9 cellular contexts compared by ENCODE assay signal in genomic region chr21:44299085-44299457, GRCh38. TPM values are rescaled to one million over a fixed set of nuclear protein-coding genes. Genes with fewer than 3 reads are reported as not detected.
DNase-seq lines count a peak whose midpoint lies in the region; ATAC-seq and TF ChIP-seq lines count a peak whose summit lies in the region.
"Had no signal": no experiment of that assay in that cellular context is flagged by ENCODE, and none has a peak within 500 bp of the region (broad histone marks: within the 10 kb centered on the region; RNA-seq: fewer than 3 reads in every experiment).

No MANE protein-coding gene starts in this region.

- H3K4me3 Mint-ChIP-seq in activated CD4-positive, alpha-beta T cell treated with anti-CD3 and anti-CD28 coated beads, Interleukin-2, amount 10 ng/mL, durations not matched to agents 7 days and 5 days = peak overlapping the region; percentile 87
- peak overlapping the region; percentile 80 for H3K4me3 Mint-ChIP-seq in WTC11
- peak overlapping the region; percentile 81 for H3K4me3 Mint-ChIP-seq in glutamatergic neuron (ENCODE audit: unreplicated experiment)
- H3K4me3 Mint-ChIP-seq in stimulated activated memory B cell treated with anti-CD40 and anti-IgM and Interleukin-4, amounts not matched to agents 10 μg/mL and 1 μg/mL and 100 μg/mL, for 72 hours = peak overlapping the region; percentile 83

- H3K27ac Mint-ChIP-seq in activated CD4-positive, alpha-beta T cell treated with anti-CD3 and anti-CD28 coated beads, Interleukin-2, amount 10 ng/mL, durations not matched to agents 7 days and 5 days = peak overlapping the region; percentile 96
- peak overlapping the region; percentile 70 for H3K27ac Mint-ChIP-seq in WTC11
- peak overlapping the region; percentile 59 for H3K27ac Mint-ChIP-seq in glutamatergic neuron (ENCODE audit: unreplicated experiment)
- H3K27ac Mint-ChIP-seq in stimulated activated memory B cell treated with anti-CD40 and anti-IgM and Interleukin-4, amounts not matched to agents 10 μg/mL and 1 μg/mL and 100 μg/mL, for 72 hours = peak overlapping the region; percentile 90

- DNase-seq in activated CD4-positive, alpha-beta T cell treated with anti-CD3 and anti-CD28 coated beads, Interleukin-2, amount 10 ng/mL, durations not matched to agents 7 days and 5 days = no peak
- DNase-seq in activated CD4-positive, alpha-beta T cell treated with anti-CD3 and anti-CD28 coated beads, Interleukin-2, amount 50 U/mL, for 1 hour = no peak
- DNase-seq in WTC11 (ENCODE audit: low spot score) = no peak
- no peak for DNase-seq in glutamatergic neuron
- DNase-seq in stimulated activated naive CD4-positive, alpha-beta T cell treated with Interleukin-2 at 50 U/mL for 16 hours (lab: John Stamatoyannopoulos, UW) = no peak
- no peak for DNase-seq in SKM-1 (lab: John Stamatoyannopoulos, UW; ENCODE audit: unreplicated experiment)
- no peak for DNase-seq in GM10248 (ENCODE audit: extremely low spot score)

- TF ChIP-seq CTCF in WTC11 (IDR thresholded peaks at IDR 0.05) (no peak), glutamatergic neuron (IDR thresholded peaks at IDR 0.05; ENCODE audit: partially characterized antibody, unreplicated experiment) (no peak), GM10248 (IDR thresholded peaks at IDR 0.05; ENCODE audit: control extremely low read depth, extremely low read depth, low read depth, missing control alignments) (no peak)

- H3K36me3 Mint-ChIP-seq in activated CD4-positive, alpha-beta T cell treated with anti-CD3 and anti-CD28 coated beads, Interleukin-2, amount 10 ng/mL, durations not matched to agents 7 days and 5 days (ENCODE audit: low read depth) = peaks cover 5% of the 10 kb centered on the region
- no peaks in the 10 kb centered on the region for H3K36me3 Mint-ChIP-seq in WTC11
- H3K36me3 Mint-ChIP-seq in glutamatergic neuron (ENCODE audit: unreplicated experiment) = no peaks in the 10 kb centered on the region
- H3K36me3 Mint-ChIP-seq in stimulated activated memory B cell treated with anti-CD40 and anti-IgM and Interleukin-4, amounts not matched to agents 10 μg/mL and 1 μg/mL and 100 μg/mL, for 72 hours = no peaks in the 10 kb centered on the region

- no peaks in the 10 kb centered on the region for H3K9me3 Mint-ChIP-seq in activated CD4-positive, alpha-beta T cell treated with anti-CD3 and anti-CD28 coated beads, Interleukin-2, amount 10 ng/mL, durations not matched to agents 7 days and 5 days
- no peaks in the 10 kb centered on the region for H3K9me3 Mint-ChIP-seq in WTC11
- no peaks in the 10 kb centered on the region for H3K9me3 Mint-ChIP-seq in glutamatergic neuron (ENCODE audit: unreplicated experiment)
- no peaks in the 10 kb centered on the region for H3K9me3 Mint-ChIP-seq in stimulated activated memory B cell treated with anti-CD40 and anti-IgM and Interleukin-4, amounts not matched to agents 10 μg/mL and 1 μg/mL and 100 μg/mL, for 72 hours

- CTCF ChIA-PET in activated CD4-positive, alpha-beta T cell treated with anti-CD3 and anti-CD28 coated beads, Interleukin-2, amount 10 ng/mL, durations not matched to agents 7 days and 5 days (lab: Charles Lee) = interaction anchor here (0.6 to 0.7 kb wide), 2 partner anchors 132 to 284 kb away, joined by 3 read pairs; no protein-coding TSS in a partner anchor
- CTCF ChIA-PET in WTC11 (lab: Charles Lee) (interaction anchor here (0.5 to 2.7 kb wide), 4 partner anchors 12 to 457 kb away, joined by 3 to 22 read pairs (median 4); no protein-coding TSS in a partner anchor), GM10248 (lab: Yijun Ruan, JAX) (interaction anchor here (0.9 to 2.1 kb wide), 2 partner anchors 10 to 30 kb away, joined by 3 to 19 read pairs; no protein-coding TSS in a partner anchor)

- ATAC-seq in WTC11 = no peak
- peak; percentile 1 for ATAC-seq in stimulated activated memory B cell treated with anti-CD40 and anti-IgM and Interleukin-4, amounts not matched to agents 10 μg/mL and 1 μg/mL and 100 μg/mL, for 72 hours

- no peaks in the 10 kb centered on the region for H3K27me3 Mint-ChIP-seq in activated CD4-positive, alpha-beta T cell treated with anti-CD3 and anti-CD28 coated beads, Interleukin-2, amount 10 ng/mL, durations not matched to agents 7 days and 5 days
- H3K27me3 Mint-ChIP-seq in WTC11 (ENCODE audit: low read depth) (peaks cover 11% of the 10 kb centered on the region), glutamatergic neuron (ENCODE audit: unreplicated experiment) (peaks cover 10% of the 10 kb centered on the region)
- H3K27me3 Mint-ChIP-seq in stimulated activated memory B cell treated with anti-CD40 and anti-IgM and Interleukin-4, amounts not matched to agents 10 μg/mL and 1 μg/mL and 100 μg/mL, for 72 hours = no peaks in the 10 kb centered on the region

- H3K4me1 Mint-ChIP-seq in activated CD4-positive, alpha-beta T cell treated with anti-CD3 and anti-CD28 coated beads, Interleukin-2, amount 10 ng/mL, durations not matched to agents 7 days and 5 days = peaks cover 64% of the 10 kb centered on the region
- H3K4me1 Mint-ChIP-seq in WTC11 = peaks cover 28% of the 10 kb centered on the region
- peaks cover 2% of the 10 kb centered on the region for H3K4me1 Mint-ChIP-seq in glutamatergic neuron (ENCODE audit: low read depth, unreplicated experiment)
- peaks cover 78% of the 10 kb centered on the region for H3K4me1 Mint-ChIP-seq in stimulated activated memory B cell treated with anti-CD40 and anti-IgM and Interleukin-4, amounts not matched to agents 10 μg/mL and 1 μg/mL and 100 μg/mL, for 72 hours

- POLR2A ChIA-PET in activated CD4-positive, alpha-beta T cell treated with anti-CD3 and anti-CD28 coated beads, Interleukin-2, amount 10 ng/mL, durations not matched to agents 7 days and 5 days (lab: Charles Lee) = no interaction called here
- POLR2A ChIA-PET in WTC11 (lab: Charles Lee) = no interaction called here
- POLR2A ChIA-PET in GM10248 (lab: Yijun Ruan, JAX) = no interaction called here

TF ChIP-seq in WTC11, 78 proteins besides CTCF, POLR2A, EP300 and RAD21 (continues in another document):
- no peak for TF ChIP-seq CDX4 (CRISPR knock-in tag; IDR thresholded peaks at IDR 0.05; ENCODE audit: borderline replicate concordance)
- TF ChIP-seq IRF2 (CRISPR knock-in tag; IDR thresholded peaks at IDR 0.05; ENCODE audit: borderline replicate concordance, low read depth) = no peak
- TF ChIP-seq SMAD3 (CRISPR knock-in tag; IDR thresholded peaks at IDR 0.05; ENCODE audit: borderline replicate concordance) = no peak
- no peak for TF ChIP-seq ZNF219 (CRISPR knock-in tag; IDR thresholded peaks at IDR 0.05; ENCODE audit: borderline replicate concordance)
- no peak for TF ChIP-seq NR1H2 (CRISPR knock-in tag; IDR thresholded peaks at IDR 0.05)
- no peak for TF ChIP-seq ZMAT4 (CRISPR knock-in tag; IDR thresholded peaks at IDR 0.05)
- no peak for TF ChIP-seq FOXP1 (CRISPR knock-in tag; IDR thresholded peaks at IDR 0.05; ENCODE audit: borderline replicate concordance)
- TF ChIP-seq ATF6 (CRISPR knock-in tag; IDR thresholded peaks at IDR 0.05) = no peak

RNA-seq across cellular contexts. Expression of gene PFKL, which starts 0.8 kb away (rescaled TPM):
- 100 to 1,000 TPM; 190 to 210 TPM for total RNA-seq in activated CD4-positive, alpha-beta T cell treated with anti-CD3 and anti-CD28 coated beads, Interleukin-2, amount 10 ng/mL, durations not matched to agents 7 days and 5 days
- total RNA-seq in WTC11 (2021) (134 to 151 TPM (median 143 TPM) in 3 replicates), glutamatergic neuron (ENCODE audit: unreplicated experiment) (48.6 TPM)

RNA-seq across cellular contexts. Expression of gene AIRE, which starts 13.4 kb away (rescaled TPM):
- total RNA-seq in activated CD4-positive, alpha-beta T cell treated with anti-CD3 and anti-CD28 coated beads, Interleukin-2, amount 10 ng/mL, durations not matched to agents 7 days and 5 days = under 1 TPM; 0.27 to 0.30 TPM
- total RNA-seq in WTC11 (2021) (0.05 to 0.09 TPM in 2 of 3 replicates, not detected in the other), glutamatergic neuron (ENCODE audit: unreplicated experiment) (not detected)
- total RNA-seq: glomerular endothelial cell had no signal

RNA-seq across cellular contexts. Expression of gene DNMT3L, which starts 37.4 kb away (rescaled TPM):
- not detected for total RNA-seq in activated CD4-positive, alpha-beta T cell treated with anti-CD3 and anti-CD28 coated beads, Interleukin-2, amount 10 ng/mL, durations not matched to agents 7 days and 5 days
- total RNA-seq in WTC11 (2021) (not detected in 3 replicates), glutamatergic neuron (ENCODE audit: unreplicated experiment) (not detected)
- total RNA-seq: glomerular endothelial cell had no signal

RNA-seq across cellular contexts. Expression of gene CFAP410, which starts 40.1 kb away (rescaled TPM):
- 10 to 100 TPM; 11.6 to 16.0 TPM for total RNA-seq in activated CD4-positive, alpha-beta T cell treated with anti-CD3 and anti-CD28 coated beads, Interleukin-2, amount 10 ng/mL, durations not matched to agents 7 days and 5 days
- total RNA-seq in WTC11 (2021) (14.0 to 19.3 TPM (median 15.8 TPM) in 3 replicates), glutamatergic neuron (ENCODE audit: unreplicated experiment) (20.6 TPM)

RNA-seq across cellular contexts. Expression of gene TRPM2, which starts 54.4 kb away (rescaled TPM):
- 10 to 100 TPM; 13.9 to 15.2 TPM for total RNA-seq in activated CD4-positive, alpha-beta T cell treated with anti-CD3 and anti-CD28 coated beads, Interleukin-2, amount 10 ng/mL, durations not matched to agents 7 days and 5 days
- total RNA-seq in WTC11 (2021) (0.64 to 1.4 TPM (median 0.92 TPM) in 3 replicates), glutamatergic neuron (ENCODE audit: unreplicated experiment) (not detected)
